8 cellular contexts compared by ENCODE assay signal in genomic region chr2:62293490-62294212, GRCh38.
A peak's percentile ranks its signal among the peaks of the same experiment; 100 is the strongest.
DNase-seq lines count a peak whose midpoint lies in the region; TF ChIP-seq lines count a peak whose summit lies in the region.

No MANE protein-coding gene starts in this region.

- peak overlapping the region; percentile 76 for H2AK5ac ChIP-seq in mesendoderm (ENCODE audit: low read length)

- no peak overlapping the region for H4K8ac ChIP-seq in mesendoderm (ENCODE audit: low read depth, low read length)

- DNase-seq in NCI-H1436 (lab: John Stamatoyannopoulos, UW) (peak; percentile 16), NCI-H1436 treated with DMSO at 0.1 percent for 48 hours (lab: John Stamatoyannopoulos, UW) (no peak), NCI-H146 treated with DMSO at 0.1 percent for 48 hours (lab: John Stamatoyannopoulos, UW; ENCODE audit: unreplicated experiment) (peak; percentile 46), coronary artery (ENCODE audit: low spot score) (no peak), mesendoderm (peak; percentile 92), KG1 (lab: John Stamatoyannopoulos, UW) (no peak)
- DNase-seq in activated CD8-positive, alpha-beta memory T cell treated with anti-CD3 and anti-CD28 coated beads for 24 hours: no peak
- no peak for DNase-seq in activated T-cell treated with anti-CD3 and anti-CD28 coated beads, Interleukin-2, amount 50 U/mL, for 48 hours

- H3K79me2 ChIP-seq in mesendoderm (ENCODE audit: control insufficient read depth, insufficient read depth, low read length): no peaks in the 10 kb centered on the region

- H2BK5ac ChIP-seq in mesendoderm (ENCODE audit: low read length): peak overlapping the region; percentile 84

- H2BK120ac ChIP-seq in mesendoderm (ENCODE audit: low read depth, low read length): peak overlapping the region; percentile 31

- no peak for TF ChIP-seq CTCF in coronary artery (IDR thresholded peaks at IDR 0.05)

- no peaks in the 10 kb centered on the region for H3K27me3 ChIP-seq in mesendoderm (ENCODE audit: insufficient read depth, low read length, poor library complexity)

- H3K36me3 ChIP-seq in mesendoderm (ENCODE audit: control insufficient read depth, insufficient read depth, low read length): no peaks in the 10 kb centered on the region

- H3K27ac ChIP-seq in coronary artery (peak overlapping the region in 1 of 2 donors; percentile 21), mesendoderm (ENCODE audit: low read depth, low read length) (peak overlapping the region; percentile 81)

- H3K23ac ChIP-seq in mesendoderm (ENCODE audit: low read length): no peak overlapping the region

- H2BK15ac ChIP-seq in mesendoderm (replicated peaks; ENCODE audit: low read depth): no peak overlapping the region

- H3K4me2 ChIP-seq in mesendoderm (ENCODE audit: low read length): no peak overlapping the region

- H3K4me3 ChIP-seq in coronary artery: peak overlapping the region; percentile 46
- no peak overlapping the region for H3K4me3 ChIP-seq in mesendoderm (ENCODE audit: low read length)

- no peak overlapping the region for H4K5ac ChIP-seq in mesendoderm (ENCODE audit: low read length)

- peak overlapping the region; percentile 11 for H3K4ac ChIP-seq in mesendoderm (ENCODE audit: low read depth, low read length)

- peaks cover 15% of the 10 kb centered on the region for H3K4me1 ChIP-seq in mesendoderm (ENCODE audit: control insufficient read depth, low read depth, low read length)

- H3K56ac ChIP-seq in mesendoderm (ENCODE audit: low read length): peak overlapping the region; percentile 81

- WGBS in mesendoderm (ENCODE audit: extremely low coverage, insufficient coverage, low lambda C conversion rate): no CpG with 5 or more reads among the region's 18 CpGs

- no peaks in the 10 kb centered on the region for H3K79me1 ChIP-seq in mesendoderm (ENCODE audit: low read length)

- H3K9ac ChIP-seq in mesendoderm (ENCODE audit: low read length): peak overlapping the region; percentile 52

- H3K18ac ChIP-seq in mesendoderm (ENCODE audit: low read length): peak overlapping the region; percentile 33

Comparison
In these comparisons a context has a peak if more than half of its experiments do, and no peak if none do; other contexts are left out.
1. DNase-seq: peak in NCI-H1436 (single experiment), NCI-H146 treated with DMSO at 0.1 percent for 48 hours (single experiment) and mesendoderm (single experiment); none in NCI-H1436 treated with DMSO at 0.1 percent for 48 hours (single experiment), coronary artery (single experiment), activated CD8-positive, alpha-beta memory T cell treated with anti-CD3 and anti-CD28 coated beads for 24 hours (single experiment), KG1 (single experiment) and activated T-cell treated with anti-CD3 and anti-CD28 coated beads, Interleukin-2, amount 50 U/mL, for 48 hours (0 of 2).